In the genomic region with DNA sequence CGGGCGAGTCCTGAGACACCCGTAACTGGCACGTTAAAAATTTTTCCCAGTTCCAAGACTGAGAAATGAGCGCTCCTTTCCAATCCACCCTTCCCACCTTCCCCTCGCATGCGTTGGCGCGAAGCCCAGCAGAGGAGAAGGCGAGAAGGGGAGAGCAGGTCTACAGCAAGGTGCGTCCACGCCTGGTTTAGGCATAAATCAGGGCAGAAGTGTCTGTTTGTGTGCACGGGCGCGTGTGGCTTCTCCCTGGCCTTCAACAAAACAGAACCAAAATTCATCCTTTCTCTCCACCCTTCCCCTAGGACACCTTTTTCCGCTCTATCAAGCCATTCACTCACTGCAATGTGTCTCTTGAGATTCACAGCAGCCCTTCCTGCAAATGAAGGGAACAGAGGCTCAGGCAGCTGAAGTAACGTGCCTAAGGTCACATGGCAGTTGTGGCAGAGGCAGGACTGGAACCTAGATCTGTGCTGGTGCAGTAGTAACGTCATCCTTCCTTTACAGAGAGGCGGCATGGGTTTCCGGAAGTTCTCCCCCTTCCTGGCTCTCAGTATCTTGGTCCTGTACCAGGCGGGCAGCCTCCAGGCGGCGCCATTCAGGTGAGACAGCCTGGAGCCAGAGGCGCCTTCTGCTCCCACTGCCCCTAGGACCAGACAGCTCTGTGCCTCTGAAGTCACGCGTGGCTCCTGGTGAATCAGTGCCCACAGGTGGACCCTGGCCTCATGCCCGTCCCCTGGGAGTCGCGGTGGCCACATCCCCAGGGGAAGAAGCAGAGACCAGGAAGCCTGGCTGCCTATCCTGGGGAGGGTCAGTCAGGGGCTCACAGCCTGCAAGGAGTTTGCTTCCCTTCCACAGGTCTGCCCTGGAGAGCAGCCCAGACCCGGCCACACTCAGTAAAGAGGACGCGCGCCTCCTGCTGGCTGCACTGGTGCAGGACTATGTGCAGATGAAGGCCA, we compare ENCODE assay signal across 8 cellular contexts. TPM values are rescaled to one million over a fixed set of nuclear protein-coding genes. Genes with fewer than 3 reads are reported as not detected.
DNase-seq lines count a peak whose midpoint lies in the region; ATAC-seq lines count a peak whose summit lies in the region.

No MANE protein-coding gene starts in this region.

- H3K36me3 ChIP-seq in BLaER1 treated with 17β-estradiol and CSF1 and Interleukin-3, amounts not matched to agents 10 nM and 100 nM, result no peaks in the 10 kb centered on the region; a peak in 1 of 22 replicates

- H3K4me2 ChIP-seq in BLaER1 treated with 17β-estradiol and CSF1 and Interleukin-3, amounts not matched to agents 10 nM and 100 nM, result peak overlapping the region; percentile 7 to 60 (median 44); a peak in 21 of 22 replicates

- peak; percentile 90 to 97 for DNase-seq in NCI-H526 (lab: John Stamatoyannopoulos, UW)
- DNase-seq in activated CD4-positive, alpha-beta T cell treated with anti-CD3 and anti-CD28 coated beads, Interleukin-2, amount 50 U/mL, for 48 hours, result peak; percentile 95
- DNase-seq in effector CD4-positive, alpha-beta T cell, result peak; percentile 73
- peak; percentile 69 to 74 for DNase-seq in lung microvascular endothelial cell (ENCODE audit: low read depth in 2 of 2)
- DNase-seq in stimulated activated CD8-positive, alpha-beta memory T cell treated with anti-CD3 and anti-CD28 coated beads, Interleukin-12 subunit alpha, Interleukin-12 subunit beta, amount 100 ng/mL, for 4 hours (ENCODE audit: low read depth), result peak; percentile 61

- peaks cover 43 to 49% (median 46%) of the 10 kb centered on the region in 11 experiments for H3K9me3 ChIP-seq in BLaER1 treated with 17β-estradiol and CSF1 and Interleukin-3, amounts not matched to agents 10 nM and 100 nM (replicated peaks in 1 of 11)

- ATAC-seq in GM19372 (IDR thresholded peaks at IDR 0.05; ENCODE audit: low read depth, unreplicated experiment) (peak; percentile 90), HG03460 (IDR thresholded peaks at IDR 0.05; ENCODE audit: unreplicated experiment) (peak; percentile 86)

- no peaks in the 10 kb centered on the region for H4K20me1 ChIP-seq in BLaER1 treated with 17β-estradiol and CSF1 and Interleukin-3, amounts not matched to agents 10 nM and 100 nM

- no peak overlapping the region for H3K4me3 ChIP-seq in BLaER1 treated with 17β-estradiol and CSF1 and Interleukin-3, amounts not matched to agents 10 nM and 100 nM

- no peaks in the 10 kb centered on the region for H3K27me3 ChIP-seq in BLaER1 treated with 17β-estradiol and CSF1 and Interleukin-3, amounts not matched to agents 10 nM and 100 nM

- H3K9ac ChIP-seq in BLaER1 treated with 17β-estradiol and CSF1 and Interleukin-3, amounts not matched to agents 10 nM and 100 nM, result no peak overlapping the region

- no peak overlapping the region for H3K27ac ChIP-seq in BLaER1 treated with 17β-estradiol and CSF1 and Interleukin-3, amounts not matched to agents 10 nM and 100 nM

- H3K4me1 ChIP-seq in BLaER1 treated with 17β-estradiol and CSF1 and Interleukin-3, amounts not matched to agents 10 nM and 100 nM, result peaks cover 6 to 13% (median 10%) of the 10 kb centered on the region in 10 experiments; a peak in 15 of 20 replicates

RNA-seq across cellular contexts. Expression of gene CALCB, which starts 1.1 kb away (rescaled TPM):
- total RNA-seq in lung microvascular endothelial cell, result not detected in 2 replicates

RNA-seq across cellular contexts. Expression of gene INSC, which starts 40.2 kb away (rescaled TPM):
- not detected in 2 replicates for total RNA-seq in lung microvascular endothelial cell
